Comparison of ENCODE assay signal across 2 cellular contexts in the genomic region with DNA sequence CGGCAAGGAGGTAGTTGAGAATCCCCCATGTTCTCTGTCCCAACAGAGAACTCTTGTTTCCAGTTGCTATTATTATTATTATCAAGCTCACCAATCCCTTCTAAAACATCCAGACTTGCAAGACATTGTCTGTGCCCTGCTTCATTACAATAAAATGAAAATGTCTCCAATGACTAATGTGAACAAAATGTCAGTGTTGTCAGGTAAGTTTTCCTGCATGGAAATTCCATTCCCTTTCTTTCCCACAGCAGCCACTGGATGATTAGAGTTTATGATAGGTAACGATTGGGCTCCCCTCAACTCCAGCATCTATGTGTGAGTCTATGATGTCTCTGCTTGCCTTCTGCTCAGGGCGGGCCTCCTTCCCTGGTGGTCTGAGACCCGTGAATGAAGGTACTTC.
TF ChIP-seq lines count a peak whose summit lies in the region.

No MANE protein-coding gene starts in this region.

TF ChIP-seq in HepG2, 621 proteins besides CTCF, POLR2A, EP300 and RAD21:
- TF ChIP-seq KLF6 (CRISPR knock-in tag; IDR thresholded peaks at IDR 0.05) (no peak), TBP (CRISPR knock-in tag; IDR thresholded peaks at IDR 0.05) (no peak), ZNF17 (CRISPR knock-in tag; IDR thresholded peaks at IDR 0.05) (no peak), NFRKB (IDR thresholded peaks at IDR 0.05) (no peak), FOXA1 (IDR thresholded peaks at IDR 0.05) (no peak), FOXA1 (CRISPR knock-in tag; IDR thresholded peaks at IDR 0.05) (no peak), ZNF546 (CRISPR knock-in tag; conservative IDR thresholded peaks at IDR 0.05) (no peak), PPARG (CRISPR knock-in tag; conservative IDR thresholded peaks at IDR 0.05) (no peak), KLF12 (CRISPR knock-in tag; IDR thresholded peaks at IDR 0.05; ENCODE audit: borderline replicate concordance) (no peak), ZNF207 (IDR thresholded peaks at IDR 0.05; ENCODE audit: borderline replicate concordance) (no peak), ZNF354B (CRISPR knock-in tag; IDR thresholded peaks at IDR 0.05) (no peak)
TF ChIP-seq in HepG2: peak in this region for 0.

TF ChIP-seq in K562, 482 proteins besides CTCF, POLR2A, EP300 and RAD21:
- TF ChIP-seq, protein P1, sequence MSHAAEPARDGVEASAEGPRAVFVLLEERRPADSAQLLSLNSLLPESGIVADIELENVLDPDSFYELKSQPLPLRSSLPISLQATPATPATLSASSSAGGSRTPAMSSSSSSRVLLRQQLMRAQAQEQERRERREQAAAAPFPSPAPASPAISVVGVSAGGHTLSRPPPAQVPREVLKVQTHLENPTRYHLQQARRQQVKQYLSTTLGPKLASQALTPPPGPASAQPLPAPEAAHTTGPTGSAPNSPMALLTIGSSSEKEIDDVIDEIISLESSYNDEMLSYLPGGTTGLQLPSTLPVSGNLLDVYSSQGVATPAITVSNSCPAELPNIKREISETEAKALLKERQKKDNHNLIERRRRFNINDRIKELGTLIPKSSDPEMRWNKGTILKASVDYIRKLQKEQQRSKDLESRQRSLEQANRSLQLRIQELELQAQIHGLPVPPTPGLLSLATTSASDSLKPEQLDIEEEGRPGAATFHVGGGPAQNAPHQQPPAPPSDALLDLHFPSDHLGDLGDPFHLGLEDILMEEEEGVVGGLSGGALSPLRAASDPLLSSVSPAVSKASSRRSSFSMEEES (CRISPR knock-in tag; IDR thresholded peaks at IDR 0.05) = no peak
